Comparison of ENCODE assay signal across 1 cellular context in genomic region chr20:43513298-43514061, GRCh38.
TF ChIP-seq lines count a peak whose summit lies in the region.

No MANE protein-coding gene starts in this region.

TF ChIP-seq in HepG2, 621 proteins besides CTCF, POLR2A, EP300 and RAD21 (continues in another document):
- TF ChIP-seq POLR2AphosphoS5 (IDR thresholded peaks at IDR 0.05; ENCODE audit: low read depth, low read length), result peak; percentile 61
- TF ChIP-seq ZNF781 (CRISPR knock-in tag; IDR thresholded peaks at IDR 0.05; ENCODE audit: borderline replicate concordance, not compliant biosample characterization), result peak; percentile 47
- TF ChIP-seq, protein P1, sequence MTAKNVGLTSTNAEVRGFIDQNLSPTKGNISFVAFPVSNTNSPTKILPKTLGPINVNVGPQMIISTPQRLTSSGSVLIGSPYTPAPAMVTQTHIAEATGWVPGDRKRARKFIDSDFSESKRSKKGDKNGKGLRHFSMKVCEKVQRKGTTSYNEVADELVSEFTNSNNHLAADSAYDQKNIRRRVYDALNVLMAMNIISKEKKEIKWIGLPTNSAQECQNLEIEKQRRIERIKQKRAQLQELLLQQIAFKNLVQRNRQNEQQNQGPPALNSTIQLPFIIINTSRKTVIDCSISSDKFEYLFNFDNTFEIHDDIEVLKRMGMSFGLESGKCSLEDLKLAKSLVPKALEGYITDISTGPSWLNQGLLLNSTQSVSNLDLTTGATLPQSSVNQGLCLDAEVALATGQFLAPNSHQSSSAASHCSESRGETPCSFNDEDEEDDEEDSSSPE (CRISPR knock-in tag; IDR thresholded peaks at IDR 0.05), result 0 out of 2 replicates have a peak, but pooled peaks have one; percentile 10
- TF ChIP-seq ZNF160 (CRISPR knock-in tag; IDR thresholded peaks at IDR 0.05), result peak; percentile 34; the same call in 1 of the 2 replicates
- TF ChIP-seq ZNF264 (CRISPR knock-in tag; IDR thresholded peaks at IDR 0.05), result 0 out of 2 replicates have a peak, but pooled peaks have one; percentile 62
- TF ChIP-seq RNF2 (conservative IDR thresholded peaks at IDR 0.05; ENCODE audit: low read depth), result peak; percentile 59; the same call in 1 of the 2 replicates
- peak; percentile 46; the same call in 1 of the 2 replicates for TF ChIP-seq ZNF263 (CRISPR knock-in tag; IDR thresholded peaks at IDR 0.05)
- TF ChIP-seq ZBTB7A (CRISPR knock-in tag; IDR thresholded peaks at IDR 0.05), result 0 out of 2 replicates have a peak, but pooled peaks have one; percentile 20
- TF ChIP-seq ZNF777 (CRISPR knock-in tag; IDR thresholded peaks at IDR 0.05), result 0 out of 2 replicates have a peak, but pooled peaks have one; percentile 32
- peak; percentile 70; the same call in 1 of the 2 replicates for TF ChIP-seq ZNF430 (CRISPR knock-in tag; IDR thresholded peaks at IDR 0.05)
- TF ChIP-seq RNF219 (CRISPR knock-in tag; IDR thresholded peaks at IDR 0.05), result no peak
- TF ChIP-seq UBTF (CRISPR knock-in tag; IDR thresholded peaks at IDR 0.05), result peak; percentile 62; the same call in 1 of the 2 replicates
- peak; percentile 3 for TF ChIP-seq XRCC5 (optimal IDR thresholded peaks at IDR 0.05; ENCODE audit: low read length)
- TF ChIP-seq KMT2A (CRISPR knock-in tag; IDR thresholded peaks at IDR 0.05), result peak; percentile 62; the same call in 1 of the 2 replicates
- TF ChIP-seq KLF15 (CRISPR knock-in tag; IDR thresholded peaks at IDR 0.05; ENCODE audit: borderline replicate concordance), result peak; percentile 59; the same call in 1 of the 2 replicates
- peak; percentile 64; the same call in 1 of the 2 replicates for TF ChIP-seq SRY (CRISPR knock-in tag; IDR thresholded peaks at IDR 0.05)
- TF ChIP-seq, protein P2, sequence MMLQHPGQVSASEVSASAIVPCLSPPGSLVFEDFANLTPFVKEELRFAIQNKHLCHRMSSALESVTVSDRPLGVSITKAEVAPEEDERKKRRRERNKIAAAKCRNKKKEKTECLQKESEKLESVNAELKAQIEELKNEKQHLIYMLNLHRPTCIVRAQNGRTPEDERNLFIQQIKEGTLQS (CRISPR knock-in tag; IDR thresholded peaks at IDR 0.05), result peak; percentile 49; the same call in 1 of the 2 replicates
- 0 out of 2 replicates have a peak, but pooled peaks have one; percentile 2 for TF ChIP-seq IRF2 (CRISPR knock-in tag; IDR thresholded peaks at IDR 0.05)
- TF ChIP-seq ZNF331 (CRISPR knock-in tag; IDR thresholded peaks at IDR 0.05), result peak; percentile 17; the same call in 1 of the 2 replicates
- TF ChIP-seq SAFB2 (CRISPR knock-in tag; IDR thresholded peaks at IDR 0.05; ENCODE audit: borderline replicate concordance, low read depth), result no peak
- TF ChIP-seq ZFAT (CRISPR knock-in tag; conservative IDR thresholded peaks at IDR 0.05), result 0 out of 2 replicates have a peak, but pooled peaks have one; percentile 23
- TF ChIP-seq DNMT1 (CRISPR knock-in tag; IDR thresholded peaks at IDR 0.05), result no peak
- 0 out of 2 replicates have a peak, but pooled peaks have one; percentile 58 for TF ChIP-seq ZNF589 (CRISPR knock-in tag; conservative IDR thresholded peaks at IDR 0.05)
- no peak for TF ChIP-seq PAXIP1 (CRISPR knock-in tag; conservative IDR thresholded peaks at IDR 0.05)
- TF ChIP-seq, protein P3, sequence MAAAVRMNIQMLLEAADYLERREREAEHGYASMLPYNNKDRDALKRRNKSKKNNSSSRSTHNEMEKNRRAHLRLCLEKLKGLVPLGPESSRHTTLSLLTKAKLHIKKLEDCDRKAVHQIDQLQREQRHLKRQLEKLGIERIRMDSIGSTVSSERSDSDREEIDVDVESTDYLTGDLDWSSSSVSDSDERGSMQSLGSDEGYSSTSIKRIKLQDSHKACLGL (CRISPR knock-in tag; IDR thresholded peaks at IDR 0.05), result peak; percentile 31; the same call in 1 of the 2 replicates
- TF ChIP-seq ZNF766 (CRISPR knock-in tag; IDR thresholded peaks at IDR 0.05; ENCODE audit: borderline replicate concordance), result 0 out of 2 replicates have a peak, but pooled peaks have one; percentile 45
- 0 out of 2 replicates have a peak, but pooled peaks have one; percentile 42 for TF ChIP-seq KDM4B (CRISPR knock-in tag; IDR thresholded peaks at IDR 0.05)
- no peak for TF ChIP-seq RXRB (CRISPR knock-in tag; IDR thresholded peaks at IDR 0.05; ENCODE audit: borderline replicate concordance)
- TF ChIP-seq ZNF616 (CRISPR knock-in tag; IDR thresholded peaks at IDR 0.05; ENCODE audit: low read depth), result peak; percentile 39; the same call in 1 of the 2 replicates
- 0 out of 2 replicates have a peak, but pooled peaks have one; percentile 4 for TF ChIP-seq KAT7 (CRISPR knock-in tag; IDR thresholded peaks at IDR 0.05; ENCODE audit: borderline replicate concordance)
- TF ChIP-seq, protein P4, sequence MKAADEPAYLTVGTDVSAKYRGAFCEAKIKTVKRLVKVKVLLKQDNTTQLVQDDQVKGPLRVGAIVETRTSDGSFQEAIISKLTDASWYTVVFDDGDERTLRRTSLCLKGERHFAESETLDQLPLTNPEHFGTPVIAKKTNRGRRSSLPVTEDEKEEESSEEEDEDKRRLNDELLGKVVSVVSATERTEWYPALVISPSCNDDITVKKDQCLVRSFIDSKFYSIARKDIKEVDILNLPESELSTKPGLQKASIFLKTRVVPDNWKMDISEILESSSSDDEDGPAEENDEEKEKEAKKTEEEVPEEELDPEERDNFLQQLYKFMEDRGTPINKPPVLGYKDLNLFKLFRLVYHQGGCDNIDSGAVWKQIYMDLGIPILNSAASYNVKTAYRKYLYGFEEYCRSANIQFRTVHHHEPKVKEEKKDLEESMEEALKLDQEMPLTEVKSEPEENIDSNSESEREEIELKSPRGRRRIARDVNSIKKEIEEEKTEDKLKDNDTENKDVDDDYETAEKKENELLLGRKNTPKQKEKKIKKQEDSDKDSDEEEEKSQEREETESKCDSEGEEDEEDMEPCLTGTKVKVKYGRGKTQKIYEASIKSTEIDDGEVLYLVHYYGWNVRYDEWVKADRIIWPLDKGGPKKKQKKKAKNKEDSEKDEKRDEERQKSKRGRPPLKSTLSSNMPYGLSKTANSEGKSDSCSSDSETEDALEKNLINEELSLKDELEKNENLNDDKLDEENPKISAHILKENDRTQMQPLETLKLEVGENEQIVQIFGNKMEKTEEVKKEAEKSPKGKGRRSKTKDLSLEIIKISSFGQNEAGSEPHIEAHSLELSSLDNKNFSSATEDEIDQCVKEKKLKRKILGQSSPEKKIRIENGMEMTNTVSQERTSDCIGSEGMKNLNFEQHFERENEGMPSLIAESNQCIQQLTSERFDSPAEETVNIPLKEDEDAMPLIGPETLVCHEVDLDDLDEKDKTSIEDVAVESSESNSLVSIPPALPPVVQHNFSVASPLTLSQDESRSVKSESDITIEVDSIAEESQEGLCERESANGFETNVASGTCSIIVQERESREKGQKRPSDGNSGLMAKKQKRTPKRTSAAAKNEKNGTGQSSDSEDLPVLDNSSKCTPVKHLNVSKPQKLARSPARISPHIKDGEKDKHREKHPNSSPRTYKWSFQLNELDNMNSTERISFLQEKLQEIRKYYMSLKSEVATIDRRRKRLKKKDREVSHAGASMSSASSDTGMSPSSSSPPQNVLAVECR (CRISPR knock-in tag; IDR thresholded peaks at IDR 0.05; ENCODE audit: borderline replicate concordance), result 0 out of 2 replicates have a peak, but pooled peaks have one; percentile 49
- TF ChIP-seq, protein P5, sequence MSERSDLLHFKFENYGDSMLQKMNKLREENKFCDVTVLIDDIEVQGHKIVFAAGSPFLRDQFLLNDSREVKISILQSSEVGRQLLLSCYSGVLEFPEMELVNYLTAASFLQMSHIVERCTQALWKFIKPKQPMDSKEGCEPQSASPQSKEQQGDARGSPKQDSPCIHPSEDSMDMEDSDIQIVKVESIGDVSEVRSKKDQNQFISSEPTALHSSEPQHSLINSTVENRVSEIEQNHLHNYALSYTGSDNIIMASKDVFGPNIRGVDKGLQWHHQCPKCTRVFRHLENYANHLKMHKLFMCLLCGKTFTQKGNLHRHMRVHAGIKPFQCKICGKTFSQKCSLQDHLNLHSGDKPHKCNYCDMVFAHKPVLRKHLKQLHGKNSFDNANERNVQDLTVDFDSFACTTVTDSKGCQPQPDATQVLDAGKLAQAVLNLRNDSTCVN (CRISPR knock-in tag; IDR thresholded peaks at IDR 0.05; ENCODE audit: borderline replicate concordance), result peak; percentile 51; the same call in 1 of the 2 replicates
- 0 out of 2 replicates have a peak, but pooled peaks have one; percentile 50 for TF ChIP-seq KLF12 (CRISPR knock-in tag; IDR thresholded peaks at IDR 0.05; ENCODE audit: borderline replicate concordance)
- TF ChIP-seq, protein P6, sequence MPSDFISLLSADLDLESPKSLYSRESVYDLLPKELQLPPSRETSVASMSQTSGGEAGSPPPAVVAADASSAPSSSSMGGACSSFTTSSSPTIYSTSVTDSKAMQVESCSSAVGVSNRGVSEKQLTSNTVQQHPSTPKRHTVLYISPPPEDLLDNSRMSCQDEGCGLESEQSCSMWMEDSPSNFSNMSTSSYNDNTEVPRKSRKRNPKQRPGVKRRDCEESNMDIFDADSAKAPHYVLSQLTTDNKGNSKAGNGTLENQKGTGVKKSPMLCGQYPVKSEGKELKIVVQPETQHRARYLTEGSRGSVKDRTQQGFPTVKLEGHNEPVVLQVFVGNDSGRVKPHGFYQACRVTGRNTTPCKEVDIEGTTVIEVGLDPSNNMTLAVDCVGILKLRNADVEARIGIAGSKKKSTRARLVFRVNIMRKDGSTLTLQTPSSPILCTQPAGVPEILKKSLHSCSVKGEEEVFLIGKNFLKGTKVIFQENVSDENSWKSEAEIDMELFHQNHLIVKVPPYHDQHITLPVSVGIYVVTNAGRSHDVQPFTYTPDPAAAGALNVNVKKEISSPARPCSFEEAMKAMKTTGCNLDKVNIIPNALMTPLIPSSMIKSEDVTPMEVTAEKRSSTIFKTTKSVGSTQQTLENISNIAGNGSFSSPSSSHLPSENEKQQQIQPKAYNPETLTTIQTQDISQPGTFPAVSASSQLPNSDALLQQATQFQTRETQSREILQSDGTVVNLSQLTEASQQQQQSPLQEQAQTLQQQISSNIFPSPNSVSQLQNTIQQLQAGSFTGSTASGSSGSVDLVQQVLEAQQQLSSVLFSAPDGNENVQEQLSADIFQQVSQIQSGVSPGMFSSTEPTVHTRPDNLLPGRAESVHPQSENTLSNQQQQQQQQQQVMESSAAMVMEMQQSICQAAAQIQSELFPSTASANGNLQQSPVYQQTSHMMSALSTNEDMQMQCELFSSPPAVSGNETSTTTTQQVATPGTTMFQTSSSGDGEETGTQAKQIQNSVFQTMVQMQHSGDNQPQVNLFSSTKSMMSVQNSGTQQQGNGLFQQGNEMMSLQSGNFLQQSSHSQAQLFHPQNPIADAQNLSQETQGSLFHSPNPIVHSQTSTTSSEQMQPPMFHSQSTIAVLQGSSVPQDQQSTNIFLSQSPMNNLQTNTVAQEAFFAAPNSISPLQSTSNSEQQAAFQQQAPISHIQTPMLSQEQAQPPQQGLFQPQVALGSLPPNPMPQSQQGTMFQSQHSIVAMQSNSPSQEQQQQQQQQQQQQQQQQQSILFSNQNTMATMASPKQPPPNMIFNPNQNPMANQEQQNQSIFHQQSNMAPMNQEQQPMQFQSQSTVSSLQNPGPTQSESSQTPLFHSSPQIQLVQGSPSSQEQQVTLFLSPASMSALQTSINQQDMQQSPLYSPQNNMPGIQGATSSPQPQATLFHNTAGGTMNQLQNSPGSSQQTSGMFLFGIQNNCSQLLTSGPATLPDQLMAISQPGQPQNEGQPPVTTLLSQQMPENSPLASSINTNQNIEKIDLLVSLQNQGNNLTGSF (CRISPR knock-in tag; IDR thresholded peaks at IDR 0.05), result 0 out of 2 replicates have a peak, but pooled peaks have one; percentile 64
- TF ChIP-seq ETV6 (CRISPR knock-in tag; conservative IDR thresholded peaks at IDR 0.05), result 0 out of 2 replicates have a peak, but pooled peaks have one; percentile 17
